Comparison of ENCODE assay signal across 19 cellular contexts in genomic region chr3:4411236-4411635, GRCh38.
"Had no signal": no experiment of that assay in that cellular context is flagged by ENCODE, and none has a peak within 500 bp of the region (broad histone marks: within the 10 kb centered on the region; RNA-seq: fewer than 3 reads in every experiment).

No MANE protein-coding gene starts in this region.

- H3K9me3 Mint-ChIP-seq: activated naive CD8-positive, alpha-beta T cell treated with anti-CD3 and anti-CD28 coated beads, Interleukin-2, amount 10 ng/mL, durations not matched to agents 7 days and 5 days; naive thymus-derived CD4-positive, alpha-beta T cell; WTC11 had no signal

- H3K4me3 Mint-ChIP-seq: activated naive CD8-positive, alpha-beta T cell treated with anti-CD3 and anti-CD28 coated beads, Interleukin-2, amount 10 ng/mL, durations not matched to agents 7 days and 5 days; naive thymus-derived CD4-positive, alpha-beta T cell; WTC11 had no signal

- FAIRE-seq: bronchial epithelial cell had no signal

- H3K27ac ChIP-seq: colonic mucosa, dorsolateral prefrontal cortex, esophagus squamous epithelium, gastrocnemius medialis, left ventricle myocardium inferior, prostate gland, spleen, upper lobe of right lung had no signal

- ATAC-seq: gastrocnemius medialis; naive thymus-derived CD4-positive, alpha-beta T cell; upper lobe of right lung; WTC11 had no signal

- DNase-seq: activated CD8-positive, alpha-beta memory T cell treated with anti-CD3 and anti-CD28 coated beads for 24 hours; activated CD8-positive, alpha-beta memory T cell treated with anti-CD3 and anti-CD28 coated beads, Interleukin-2, amount 50 U/mL, for 4 hours; activated naive CD8-positive, alpha-beta T cell treated with anti-CD3 and anti-CD28 coated beads, Interleukin-2, amount 10 ng/mL, durations not matched to agents 7 days and 5 days; amygdala; colonic mucosa; dorsolateral prefrontal cortex; esophagus squamous epithelium; gastrocnemius medialis; hippocampal formation; left ventricle myocardium inferior; naive thymus-derived CD4-positive, alpha-beta T cell; spleen; stimulated activated CD4-positive, alpha-beta T cell treated with anti-CD3 and anti-CD28 coated beads, Interleukin-4, amount 100 ng/mL, for 1 hour; stimulated activated naive CD4-positive, alpha-beta T cell; T-helper 9 cell; upper lobe of right lung had no signal

- H3K27ac Mint-ChIP-seq: activated naive CD8-positive, alpha-beta T cell treated with anti-CD3 and anti-CD28 coated beads, Interleukin-2, amount 10 ng/mL, durations not matched to agents 7 days and 5 days; naive thymus-derived CD4-positive, alpha-beta T cell; WTC11 had no signal

- H3K4me1 Mint-ChIP-seq: WTC11 had no signal

- H3K27me3 Mint-ChIP-seq: activated naive CD8-positive, alpha-beta T cell treated with anti-CD3 and anti-CD28 coated beads, Interleukin-2, amount 10 ng/mL, durations not matched to agents 7 days and 5 days; naive thymus-derived CD4-positive, alpha-beta T cell had no signal
